ENCODE assay signal across 28 cellular contexts in the genomic region with DNA sequence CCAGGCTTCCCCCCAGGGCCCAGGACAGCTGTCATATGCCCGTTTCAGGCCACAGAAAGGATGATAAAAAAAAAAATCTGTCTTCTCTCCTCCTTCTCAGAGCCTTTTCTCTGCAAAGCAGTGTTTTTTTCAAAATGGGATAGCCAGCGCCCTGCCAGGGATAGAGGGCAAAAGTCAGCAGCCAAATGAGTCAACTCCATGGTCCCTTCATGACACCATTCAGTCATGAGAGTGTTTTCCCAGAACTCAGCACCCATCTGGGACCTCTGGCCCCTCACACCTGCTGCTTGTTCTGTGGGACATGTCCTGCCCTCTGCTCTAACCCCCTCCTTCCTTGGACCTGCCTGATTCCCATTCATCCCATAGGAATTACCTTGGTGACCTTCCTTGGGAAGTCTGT.
DNase-seq lines count a peak whose midpoint lies in the region; ATAC-seq and TF ChIP-seq lines count a peak whose summit lies in the region.
"Had no signal": no experiment of that assay in that cellular context is flagged by ENCODE, and none has a peak within 500 bp of the region (broad histone marks: within the 10 kb centered on the region; RNA-seq: fewer than 3 reads in every experiment).

No MANE protein-coding gene starts in this region.

- no peak for DNase-seq in activated T-cell treated with anti-CD3 and anti-CD28 coated beads, Interleukin-2, amount 50 U/mL, for 72 hours
- no peak for DNase-seq in activated T-cell treated with anti-CD3 and anti-CD28 coated beads, Interleukin-2, amount 50 U/mL, for 48 hours
- peak; percentile 66 for DNase-seq in LHCN-M2 (ENCODE audit: low read depth)
- DNase-seq in fibroblast of mammary gland (ENCODE audit: low read depth), result peak; percentile 81
- peak; percentile 45 for DNase-seq in smooth muscle cell of the brain vasculature (ENCODE audit: low read depth, low spot score)
- no peak for DNase-seq in NCI-H82 (lab: John Stamatoyannopoulos, UW)
- DNase-seq in esophagus squamous epithelium (lab: John Stamatoyannopoulos, UW), result no peak
- DNase-seq: activated CD4-positive, alpha-beta T cell treated with anti-CD3 and anti-CD28 coated beads for 4 hours; activated naive CD8-positive, alpha-beta T cell treated with anti-CD3 and anti-CD28 coated beads, Interleukin-2, amount 10 ng/mL, durations not matched to agents 7 days and 5 days; BE2C; body of pancreas; COR-L47; DMS79; effector memory CD8-positive, alpha-beta T cell; Kasumi-1; NCI-H1092 treated with DMSO at 0.1 percent for 48 hours; NCI-H2029; NCI-H2227 treated with DMSO at 0.1 percent for 48 hours; posterior cingulate gyrus; SJCRH30; stimulated activated CD4-positive, alpha-beta T cell treated with anti-CD3 and anti-CD28 coated beads, Interleukin-2, amount 100 ng/mL, for 24 hours; stimulated activated naive B cell treated with anti-CD40 and anti-IgM and Interleukin-4, amounts not matched to agents 10 μg/mL and 1 μg/mL and 100 μg/mL, for 72 hours; T-cell; thyroid gland had no signal

- H3K36me3 ChIP-seq in esophagus squamous epithelium, result no peaks in the 10 kb centered on the region
- H3K36me3 ChIP-seq: BE2C, esophagus muscularis mucosa, SJCRH30, thyroid gland had no signal

- peaks cover 12% of the 10 kb centered on the region for H3K27me3 Mint-ChIP-seq in activated T-cell treated with anti-CD3 and anti-CD28 coated beads, Interleukin-2, amount 50 U/mL, for 72 hours (ENCODE audit: low read depth)
- H3K27me3 Mint-ChIP-seq: stimulated activated naive B cell treated with anti-CD40 and anti-IgM and Interleukin-4, amounts not matched to agents 10 μg/mL and 1 μg/mL and 100 μg/mL, for 72 hours; T-cell had no signal

- no peak for TF ChIP-seq CTCF in fibroblast of mammary gland (conservative IDR thresholded peaks at IDR 0.05; ENCODE audit: control insufficient read depth, insufficient read depth, low read depth, low read length)
- TF ChIP-seq CTCF in esophagus squamous epithelium (IDR thresholded peaks at IDR 0.05), result no peak

- no peak overlapping the region for H3K4me3 ChIP-seq in fibroblast of mammary gland (ENCODE audit: control insufficient read depth, low read depth, low read length)
- H3K4me3 ChIP-seq in esophagus squamous epithelium, result no peak overlapping the region
- H3K4me3 ChIP-seq: body of pancreas, esophagus muscularis mucosa, GM12878, SJCRH30, thyroid gland had no signal

- peaks cover 9 to 27% (median 19%) of the 10 kb centered on the region in 3 donors for H3K4me1 ChIP-seq in esophagus squamous epithelium

- H3K9me3 ChIP-seq in esophagus squamous epithelium, result no peaks in the 10 kb centered on the region
- H3K9me3 ChIP-seq: BE2C, body of pancreas, esophagus muscularis mucosa, SJCRH30, thyroid gland had no signal

- no peak for ATAC-seq in activated T-cell treated with anti-CD3 and anti-CD28 coated beads, Interleukin-2, amount 50 U/mL, for 72 hours (replicated peaks in 1 of 2)
- no peak for ATAC-seq in GM21423 (IDR thresholded peaks at IDR 0.05; ENCODE audit: unreplicated experiment)
- ATAC-seq: body of pancreas; effector memory CD8-positive, alpha-beta T cell; stimulated activated naive B cell treated with anti-CD40 and anti-IgM and Interleukin-4, amounts not matched to agents 10 μg/mL and 1 μg/mL and 100 μg/mL, for 72 hours; T-cell had no signal

- WGBS in esophagus squamous epithelium, 2 donors, result 61 to 87% methylated on average over 2 of the region's 2 CpGs

- H3K27ac ChIP-seq in esophagus squamous epithelium, result peak overlapping the region in 1 of 4 donors; percentile 81
- H3K27ac ChIP-seq: body of pancreas, SJCRH30, thyroid gland had no signal

- H3K36me3 Mint-ChIP-seq in activated T-cell treated with anti-CD3 and anti-CD28 coated beads, Interleukin-2, amount 50 U/mL, for 72 hours (ENCODE audit: insufficient read depth in 2 of 2), result no peaks in the 10 kb centered on the region
- H3K36me3 Mint-ChIP-seq: activated naive CD8-positive, alpha-beta T cell treated with anti-CD3 and anti-CD28 coated beads, Interleukin-2, amount 10 ng/mL, durations not matched to agents 7 days and 5 days; T-cell had no signal

- peak overlapping the region; percentile 5 to 27 for H3K4me3 Mint-ChIP-seq in activated T-cell treated with anti-CD3 and anti-CD28 coated beads, Interleukin-2, amount 50 U/mL, for 72 hours
- H3K4me3 Mint-ChIP-seq: activated naive CD8-positive, alpha-beta T cell treated with anti-CD3 and anti-CD28 coated beads, Interleukin-2, amount 10 ng/mL, durations not matched to agents 7 days and 5 days; nephron; stimulated activated naive B cell treated with anti-CD40 and anti-IgM and Interleukin-4, amounts not matched to agents 10 μg/mL and 1 μg/mL and 100 μg/mL, for 72 hours; T-cell had no signal

- peaks cover 28% of the 10 kb centered on the region for H3K4me1 Mint-ChIP-seq in activated T-cell treated with anti-CD3 and anti-CD28 coated beads, Interleukin-2, amount 50 U/mL, for 72 hours (ENCODE audit: low read depth)

- no peak for TF ChIP-seq POLR2A in esophagus squamous epithelium (IDR thresholded peaks at IDR 0.05)

- H3K27me3 ChIP-seq in esophagus squamous epithelium, result peaks cover 0 to 51% (median 0%) of the 10 kb centered on the region in 4 donors
- H3K27me3 ChIP-seq: BE2C, body of pancreas, esophagus muscularis mucosa, SJCRH30, thyroid gland had no signal

- peaks cover 0 to 2% of the 10 kb centered on the region in 2 donors for H3K9me3 Mint-ChIP-seq in activated T-cell treated with anti-CD3 and anti-CD28 coated beads, Interleukin-2, amount 50 U/mL, for 72 hours
- H3K9me3 Mint-ChIP-seq: effector memory CD8-positive, alpha-beta T cell; nephron; stimulated activated naive B cell treated with anti-CD40 and anti-IgM and Interleukin-4, amounts not matched to agents 10 μg/mL and 1 μg/mL and 100 μg/mL, for 72 hours; T-cell had no signal

- H3K27ac Mint-ChIP-seq in activated T-cell treated with anti-CD3 and anti-CD28 coated beads, Interleukin-2, amount 50 U/mL, for 72 hours, result no peak overlapping the region
- H3K27ac Mint-ChIP-seq: activated naive CD8-positive, alpha-beta T cell treated with anti-CD3 and anti-CD28 coated beads, Interleukin-2, amount 10 ng/mL, durations not matched to agents 7 days and 5 days; nephron; stimulated activated naive B cell treated with anti-CD40 and anti-IgM and Interleukin-4, amounts not matched to agents 10 μg/mL and 1 μg/mL and 100 μg/mL, for 72 hours; T-cell had no signal

- intact Hi-C loops in esophagus squamous epithelium (cut with DNase I), result no loop called here

Comparison
In these comparisons a context has a peak if more than half of its experiments do, and no peak if none do; other contexts are left out.
1. DNase-seq: peak in LHCN-M2 (single experiment), fibroblast of mammary gland (single experiment) and smooth muscle cell of the brain vasculature (single experiment); none in activated T-cell treated with anti-CD3 and anti-CD28 coated beads, Interleukin-2, amount 50 U/mL, for 72 hours (0 of 2), activated T-cell treated with anti-CD3 and anti-CD28 coated beads, Interleukin-2, amount 50 U/mL, for 48 hours (0 of 2), NCI-H82 (single experiment) and esophagus squamous epithelium (single experiment).